Comparison of ENCODE assay signal across 8 cellular contexts in the genomic region with DNA sequence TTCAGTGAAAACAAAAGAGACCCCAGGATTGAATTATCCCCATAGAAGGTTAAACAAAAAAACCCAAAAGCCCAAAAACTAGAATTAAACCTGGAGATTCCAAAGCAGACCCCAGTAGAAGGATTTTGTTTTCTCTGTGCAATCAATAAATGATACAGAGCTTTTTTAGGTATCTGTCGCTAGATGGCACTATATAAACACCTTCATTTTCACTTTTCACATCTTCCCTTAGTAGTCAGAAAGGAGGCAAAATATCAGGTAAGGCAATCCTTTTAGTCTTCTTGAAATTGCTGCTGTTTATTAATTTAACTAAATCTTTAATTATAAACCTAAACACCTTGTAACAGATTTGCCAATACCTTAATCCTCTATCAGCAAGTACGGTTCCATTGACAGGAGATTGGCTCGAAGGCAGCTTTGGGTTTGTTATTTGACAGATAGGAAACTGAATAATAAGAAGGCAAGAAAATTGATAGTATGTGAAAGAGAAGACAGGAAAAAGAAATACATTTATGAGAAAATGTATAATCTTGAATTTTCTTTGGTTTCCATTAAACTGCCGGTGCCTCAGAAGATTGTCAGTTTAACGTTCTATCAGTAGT. TPM values are rescaled to one million over a fixed set of nuclear protein-coding genes. Genes with fewer than 3 reads are reported as not detected.
DNase-seq lines count a peak whose midpoint lies in the region; ATAC-seq, FAIRE-seq and TF ChIP-seq lines count a peak whose summit lies in the region.

No MANE protein-coding gene starts in this region.

- WGBS in sigmoid colon, 2 donors: 75 to 76% methylated on average over 5 of the region's 5 CpGs

- no peaks in the 10 kb centered on the region for H3K9me3 ChIP-seq in sigmoid colon

- TF ChIP-seq EP300 in sigmoid colon (IDR thresholded peaks at IDR 0.05): no peak

- DNase-seq in A172 (ENCODE audit: low spot score): peak; percentile 21
- peak; percentile 12 for DNase-seq in GM04504 (ENCODE audit: low read depth)
- peak; percentile 35 for DNase-seq in NCI-H460 (ENCODE audit: extremely low read depth, low read depth)
- DNase-seq in bronchial epithelial cell (ENCODE audit: low read depth): peak; percentile 62
- peak; percentile 66 for DNase-seq in medulla oblongata (ENCODE audit: extremely low spot score)
- no peak for DNase-seq in sigmoid colon
- no peak for DNase-seq in UCSD-AML1 (lab: John Stamatoyannopoulos, UW; ENCODE audit: unreplicated experiment)

- H3K4me3 ChIP-seq in bronchial epithelial cell (ENCODE audit: low read depth, low read length) (no peak overlapping the region), sigmoid colon (no peak overlapping the region)

- no peak overlapping the region for H3K27ac ChIP-seq in sigmoid colon

- TF ChIP-seq POLR2A in sigmoid colon (IDR thresholded peaks at IDR 0.05): no peak

- intact Hi-C loops in sigmoid colon (cut with DNase I): loop anchor here (2.0 kb wide), 1 partner anchor 784 kb away; no protein-coding TSS in a partner anchor

- ATAC-seq in HG02798 (IDR thresholded peaks at IDR 0.05; ENCODE audit: poor library complexity, unreplicated experiment): peak; percentile 61

- H3K27me3 ChIP-seq in bronchial epithelial cell (ENCODE audit: control insufficient read depth, insufficient read depth, low read length) (no peaks in the 10 kb centered on the region), sigmoid colon (no peaks in the 10 kb centered on the region)

- no peak for FAIRE-seq in bronchial epithelial cell (lab: Jason Lieb, UNC)

- peak; percentile 48 for TF ChIP-seq CTCF in bronchial epithelial cell (IDR thresholded peaks at IDR 0.05; ENCODE audit: insufficient read depth, low read length, severe bottlenecking)
- peak in 2 of 4 experiments; percentile 36 to 50 for TF ChIP-seq CTCF in sigmoid colon (IDR thresholded peaks at IDR 0.05)

- H3K4me1 ChIP-seq in sigmoid colon: no peaks in the 10 kb centered on the region

- no peaks in the 10 kb centered on the region for H3K36me3 ChIP-seq in bronchial epithelial cell (ENCODE audit: control insufficient read depth, insufficient read depth, low read length)
- H3K36me3 ChIP-seq in sigmoid colon: no peaks in the 10 kb centered on the region

RNA-seq across cellular contexts. Expression of gene IBTK, which starts 23.3 kb away (rescaled TPM):
- total RNA-seq in A172 (2014; rRNA removed; shearing (Covaris generic)): 31.0 and 34.0 TPM in 2 replicates
- 57.0 and 62.9 TPM in 2 replicates for total RNA-seq in NCI-H460 (2014; rRNA removed; shearing (Covaris generic))
- 34.5 and 62.6 TPM in 2 replicates for polyA plus RNA-seq in NCI-H460 (2014; cell fraction: nucleus; rRNA removed)
- 92.9 and 103 TPM in 2 replicates for total RNA-seq in bronchial epithelial cell
- 10 to 100 TPM; 19.9 to 26.2 (median 25.4) TPM for total RNA-seq in sigmoid colon
- 10 to 100 TPM; 18.9 to 25.0 (median 19.2) TPM for polyA plus RNA-seq in sigmoid colon

Comparison
In these comparisons a context has a peak if more than half of its experiments do, and no peak if none do; other contexts are left out.
1. DNase-seq: peak in A172 (single experiment), GM04504 (single experiment), NCI-H460 (single experiment), bronchial epithelial cell (single experiment) and medulla oblongata (single experiment); none in sigmoid colon (single experiment) and UCSD-AML1 (single experiment).